9 cellular contexts compared by ENCODE assay signal in genomic region chr12:75483411-75483810, GRCh38. TPM values are rescaled to one million over a fixed set of nuclear protein-coding genes. Genes with fewer than 3 reads are reported as not detected.
DNase-seq lines count a peak whose midpoint lies in the region; ATAC-seq and TF ChIP-seq lines count a peak whose summit lies in the region.
"Had no signal": no experiment of that assay in that cellular context is flagged by ENCODE, and none has a peak within 500 bp of the region (broad histone marks: within the 10 kb centered on the region; RNA-seq: fewer than 3 reads in every experiment).

No MANE protein-coding gene starts in this region.

- ATAC-seq in PC-3 (no peak), GM21619 (IDR thresholded peaks at IDR 0.05; ENCODE audit: unreplicated experiment) (no peak)
- ATAC-seq in stimulated activated memory B cell treated with anti-CD40 and anti-IgM and Interleukin-4, amounts not matched to agents 10 μg/mL and 1 μg/mL and 100 μg/mL, for 72 hours = no peak

- no peaks in the 10 kb centered on the region for H3K27me3 ChIP-seq in PC-3 (ENCODE audit: low read length)

- no peak overlapping the region for H3K27ac ChIP-seq in PC-3 (ENCODE audit: low read length)
- H3K27ac ChIP-seq: VCaP had no signal

- no peaks in the 10 kb centered on the region for H3K9me3 Mint-ChIP-seq in T-helper 1 cell treated with Interleukin-12 subunit alpha and Interleukin-12 subunit beta and Interleukin-4 antibody, amounts not matched to agents 30 μg/mL and 1 μg/mL, for 36 hours
- H3K9me3 Mint-ChIP-seq in stimulated activated memory B cell treated with anti-CD40 and anti-IgM and Interleukin-4, amounts not matched to agents 10 μg/mL and 1 μg/mL and 100 μg/mL, for 72 hours = no peaks in the 10 kb centered on the region

- POLR2A ChIA-PET in PC-3 (lab: Charles Lee; ENCODE audit: unreplicated experiment) = no interaction called here

- H3K79me2 ChIP-seq in PC-3 (ENCODE audit: low read length) = peaks cover 31% of the 10 kb centered on the region

- no peak overlapping the region for H2AFZ ChIP-seq in PC-3 (ENCODE audit: low read length)

- H3K4me3 Mint-ChIP-seq in T-helper 1 cell treated with Interleukin-12 subunit alpha and Interleukin-12 subunit beta and Interleukin-4 antibody, amounts not matched to agents 30 μg/mL and 1 μg/mL, for 36 hours = peak overlapping the region; percentile 10
- peak overlapping the region; percentile 46 for H3K4me3 Mint-ChIP-seq in stimulated activated memory B cell treated with anti-CD40 and anti-IgM and Interleukin-4, amounts not matched to agents 10 μg/mL and 1 μg/mL and 100 μg/mL, for 72 hours

- H3K4me2 ChIP-seq in PC-3 (ENCODE audit: low read length) = peak overlapping the region; percentile 9; the same call in 1 of the 2 replicates

- no peak overlapping the region for H3K9ac ChIP-seq in PC-3 (ENCODE audit: low read length)

- H3K36me3 ChIP-seq in PC-3 (ENCODE audit: low read depth, low read length) = no peaks in the 10 kb centered on the region

- H3K4me3 ChIP-seq in PC-3 (ENCODE audit: low read length) = no peak overlapping the region
- peak overlapping the region; percentile 83 for H3K4me3 ChIP-seq in fibroblast of mammary gland (ENCODE audit: control insufficient read depth, low read depth, low read length)

- H3K4me1 ChIP-seq in PC-3 (ENCODE audit: insufficient read depth, low read length) = peaks cover 32% of the 10 kb centered on the region

- DNase-seq in T-helper 1 cell (no peak), PC-3 (no peak), fibroblast of mammary gland (ENCODE audit: low read depth) (peak; percentile 45), cerebellar cortex (ENCODE audit: low spot score) (no peak)
- DNase-seq in stimulated activated CD4-positive, alpha-beta T cell treated with anti-CD3 and anti-CD28 coated beads, Interleukin-4, amount 100 ng/mL, for 24 hours = no peak

- TF ChIP-seq CTCF in PC-3 (conservative IDR thresholded peaks at IDR 0.05; ENCODE audit: low read depth, low read length) (no peak), fibroblast of mammary gland (conservative IDR thresholded peaks at IDR 0.05; ENCODE audit: control insufficient read depth, insufficient read depth, low read depth, low read length) (no peak)

- no peaks in the 10 kb centered on the region for H4K20me1 ChIP-seq in PC-3 (ENCODE audit: low read length)

- H3K36me3 Mint-ChIP-seq in T-helper 1 cell treated with Interleukin-12 subunit alpha and Interleukin-12 subunit beta and Interleukin-4 antibody, amounts not matched to agents 30 μg/mL and 1 μg/mL, for 36 hours (ENCODE audit: low read depth) = peaks cover 9% of the 10 kb centered on the region
- H3K36me3 Mint-ChIP-seq in stimulated activated memory B cell treated with anti-CD40 and anti-IgM and Interleukin-4, amounts not matched to agents 10 μg/mL and 1 μg/mL and 100 μg/mL, for 72 hours = peaks cover 11% of the 10 kb centered on the region

- no peaks in the 10 kb centered on the region for H3K9me2 ChIP-seq in PC-3 (replicated peaks; ENCODE audit: low read length)

- peaks cover 49% of the 10 kb centered on the region for H3K4me1 Mint-ChIP-seq in T-helper 1 cell treated with Interleukin-12 subunit alpha and Interleukin-12 subunit beta and Interleukin-4 antibody, amounts not matched to agents 30 μg/mL and 1 μg/mL, for 36 hours (ENCODE audit: low read depth)
- H3K4me1 Mint-ChIP-seq in stimulated activated memory B cell treated with anti-CD40 and anti-IgM and Interleukin-4, amounts not matched to agents 10 μg/mL and 1 μg/mL and 100 μg/mL, for 72 hours = peaks cover 70% of the 10 kb centered on the region

- no peaks in the 10 kb centered on the region for H3K27me3 Mint-ChIP-seq in T-helper 1 cell treated with Interleukin-12 subunit alpha and Interleukin-12 subunit beta and Interleukin-4 antibody, amounts not matched to agents 30 μg/mL and 1 μg/mL, for 36 hours (ENCODE audit: low read depth)
- H3K27me3 Mint-ChIP-seq in stimulated activated memory B cell treated with anti-CD40 and anti-IgM and Interleukin-4, amounts not matched to agents 10 μg/mL and 1 μg/mL and 100 μg/mL, for 72 hours = no peaks in the 10 kb centered on the region

- H3K27ac Mint-ChIP-seq in T-helper 1 cell treated with Interleukin-12 subunit alpha and Interleukin-12 subunit beta and Interleukin-4 antibody, amounts not matched to agents 30 μg/mL and 1 μg/mL, for 36 hours = no peak overlapping the region
- H3K27ac Mint-ChIP-seq in stimulated activated memory B cell treated with anti-CD40 and anti-IgM and Interleukin-4, amounts not matched to agents 10 μg/mL and 1 μg/mL and 100 μg/mL, for 72 hours = peak overlapping the region; percentile 92

- CTCF ChIA-PET in PC-3 (lab: Charles Lee) = interaction anchor here (0.7 kb wide), 1 partner anchor 211 kb away, joined by 3 read pairs; no protein-coding TSS in a partner anchor

- no TSS peak for BruUV-seq in PC-3 (replicated peaks; lab: Mats Ljungman, UMichigan)

- H3F3A ChIP-seq in PC-3 (ENCODE audit: low read length, unreplicated experiment) = no peaks in the 10 kb centered on the region

- intact Hi-C loops in PC-3 (cut with micrococcal nuclease) = loop anchor here (10.0 kb wide), 1 partner anchor 319 kb away; no protein-coding TSS in a partner anchor

- no peaks in the 10 kb centered on the region for H3K9me3 ChIP-seq in PC-3 (ENCODE audit: low read length)

RNA-seq across cellular contexts. Expression of gene GLIPR1, which starts 2.9 kb away (rescaled TPM):
- 21.3 and 22.2 TPM in 2 replicates for total RNA-seq in PC-3 (2014; rRNA removed)

RNA-seq across cellular contexts. Expression of gene KRR1, which starts 28.0 kb away (rescaled TPM):
- total RNA-seq in PC-3 (2014; rRNA removed) = 49.9 and 68.4 TPM in 2 replicates
